In genomic region chr10:21212912-21213311, GRCh38 we compare ENCODE assay signal across 2 cellular contexts.
TF ChIP-seq lines count a peak whose summit lies in the region.

No MANE protein-coding gene starts in this region.

TF ChIP-seq in SK-N-SH, 30 proteins besides CTCF, POLR2A, EP300 and RAD21:
- TF ChIP-seq JUND (IDR thresholded peaks at IDR 0.05) (no peak), GATA2 (CRISPR knock-in tag; IDR thresholded peaks at IDR 0.05) (no peak), TAF1 (IDR thresholded peaks at IDR 0.05; ENCODE audit: borderline replicate concordance, low read depth, low read length) (no peak), NRF1 (IDR thresholded peaks at IDR 0.05; ENCODE audit: low read depth, low read length) (no peak), MEF2A (IDR thresholded peaks at IDR 0.05; ENCODE audit: borderline replicate concordance, low read depth) (no peak), REST (IDR thresholded peaks at IDR 0.05; ENCODE audit: low read depth, low read length) (no peak), TEAD4 (IDR thresholded peaks at IDR 0.05; ENCODE audit: borderline replicate concordance, insufficient read depth) (no peak), MXI1 (IDR thresholded peaks at IDR 0.05; ENCODE audit: low read depth, low read length) (no peak; the same call in 1 of the 2 replicates), SIN3A (IDR thresholded peaks at IDR 0.05; ENCODE audit: borderline replicate concordance, low read depth, low read length) (no peak), ZBTB33 (IDR thresholded peaks at IDR 0.05; ENCODE audit: borderline replicate concordance, low read depth) (no peak), FOXM1 (IDR thresholded peaks at IDR 0.05; ENCODE audit: low read depth) (no peak), GABPA (IDR thresholded peaks at IDR 0.05; ENCODE audit: low read depth) (no peak), USF1 (IDR thresholded peaks at IDR 0.05; ENCODE audit: borderline replicate concordance, low read depth) (no peak)

TF ChIP-seq in SK-N-SH treated with all-trans-retinoic acid at 6 μM for 48 hours, 23 proteins besides CTCF, POLR2A, EP300 and RAD21:
- TF ChIP-seq ZFP3 (CRISPR knock-in tag; IDR thresholded peaks at IDR 0.05) = no peak
- no peak for TF ChIP-seq TSHZ2 (CRISPR knock-in tag; IDR thresholded peaks at IDR 0.05)
- no peak for TF ChIP-seq ARNTL (CRISPR knock-in tag; IDR thresholded peaks at IDR 0.05; ENCODE audit: borderline replicate concordance, low read depth)
